In genomic region chr7:130668258-130669050, GRCh38 we compare ENCODE assay signal across 8 cellular contexts. TPM values are rescaled to one million over a fixed set of nuclear protein-coding genes. Genes with fewer than 3 reads are reported as not detected.
DNase-seq lines count a peak whose midpoint lies in the region; ATAC-seq and TF ChIP-seq lines count a peak whose summit lies in the region.

COPG2 (minus strand) TSS chr7:130668748; CDS start chr7:130668668, 80 bp downstream.

- H3K9me3 ChIP-seq in CD8-positive, alpha-beta T cell (ENCODE audit: low read length) = no peaks in the 10 kb centered on the region
- no peaks in the 10 kb centered on the region for H3K9me3 ChIP-seq in ectodermal cell (ENCODE audit: control insufficient read depth, low read length)
- no peaks in the 10 kb centered on the region for H3K9me3 ChIP-seq in lung (ENCODE audit: control insufficient read depth in 2 of 2, insufficient read depth in 1 of 2, low read length in 1 of 2)

- H3K4me3 Mint-ChIP-seq in CD8-positive, alpha-beta T cell = peak within 1 kb of the TSS; percentile 93
- peak within 1 kb of the TSS; percentile 83 for H3K4me3 Mint-ChIP-seq in activated CD8-positive, alpha-beta T cell treated with anti-CD3 and anti-CD28 coated beads, Interleukin-2, amount 10 ng/mL, durations not matched to agents 7 days and 5 days

- peak; percentile 81 for ATAC-seq in CD8-positive, alpha-beta T cell
- ATAC-seq in GM19397 (IDR thresholded peaks at IDR 0.05; ENCODE audit: unreplicated experiment) (peak; percentile 98), HG03558 (IDR thresholded peaks at IDR 0.05; ENCODE audit: extremely low read depth, unreplicated experiment) (peak; percentile 80), lung (ENCODE audit: insufficient read depth, low FRiP score) (peak; percentile 100)
- ATAC-seq in activated CD8-positive, alpha-beta T cell treated with anti-CD3 and anti-CD28 coated beads, Interleukin-2, amount 10 ng/mL, durations not matched to agents 7 days and 5 days = peak; percentile 97

- TF ChIP-seq CTCF in CD8-positive, alpha-beta T cell (IDR thresholded peaks at IDR 0.05) = no peak
- TF ChIP-seq CTCF in lung (IDR thresholded peaks at IDR 0.05; ENCODE audit: control extremely low read depth, extremely low read depth) = no peak

- H3K27me3 Mint-ChIP-seq in CD8-positive, alpha-beta T cell (ENCODE audit: low read depth) = peaks cover 3% of the 10 kb centered on the region
- peaks cover 7% of the 10 kb centered on the region for H3K27me3 Mint-ChIP-seq in activated CD8-positive, alpha-beta T cell treated with anti-CD3 and anti-CD28 coated beads, Interleukin-2, amount 10 ng/mL, durations not matched to agents 7 days and 5 days (ENCODE audit: low read depth)

- peak within 1 kb of the TSS; percentile 77 for H3K4me3 ChIP-seq in CD8-positive, alpha-beta T cell (ENCODE audit: low read depth, low read length)
- H3K4me3 ChIP-seq in ectodermal cell (ENCODE audit: insufficient read depth, low read depth, low read length) = peak within 1 kb of the TSS; percentile 68
- peak within 1 kb of the TSS; percentile 75 for H3K4me3 ChIP-seq in lung

- H3K4me1 ChIP-seq in CD8-positive, alpha-beta T cell (ENCODE audit: insufficient read depth, low read length) = no peaks in the 10 kb centered on the region
- H3K4me1 ChIP-seq in ectodermal cell (ENCODE audit: control insufficient read depth, insufficient read depth, low read length) = no peaks in the 10 kb centered on the region
- peaks cover 0 to 3% of the 10 kb centered on the region in 2 donors for H3K4me1 ChIP-seq in lung (ENCODE audit: control insufficient read depth in 2 of 2, insufficient read depth in 2 of 2, low read length in 2 of 2)

- peak within 1 kb of the TSS; percentile 76 for H3K27ac Mint-ChIP-seq in CD8-positive, alpha-beta T cell
- H3K27ac Mint-ChIP-seq in activated CD8-positive, alpha-beta T cell treated with anti-CD3 and anti-CD28 coated beads, Interleukin-2, amount 10 ng/mL, durations not matched to agents 7 days and 5 days = peak within 1 kb of the TSS; percentile 74

- no peaks in the 10 kb centered on the region for H3K36me3 ChIP-seq in CD8-positive, alpha-beta T cell (ENCODE audit: insufficient read depth, low read length)
- H3K36me3 ChIP-seq in ectodermal cell (ENCODE audit: control insufficient read depth, insufficient read depth, low read length) (peaks cover 11% of the 10 kb centered on the region), lung (ENCODE audit: control insufficient read depth in 2 of 2, insufficient read depth in 2 of 2, low read length in 2 of 2) (no peaks in the 10 kb centered on the region)

- H3K9me3 Mint-ChIP-seq in CD8-positive, alpha-beta T cell = no peaks in the 10 kb centered on the region
- no peaks in the 10 kb centered on the region for H3K9me3 Mint-ChIP-seq in activated CD8-positive, alpha-beta T cell treated with anti-CD3 and anti-CD28 coated beads, Interleukin-2, amount 10 ng/mL, durations not matched to agents 7 days and 5 days (ENCODE audit: insufficient read depth)

- H3K36me3 Mint-ChIP-seq in CD8-positive, alpha-beta T cell = peaks cover 14% of the 10 kb centered on the region
- peaks cover 3% of the 10 kb centered on the region for H3K36me3 Mint-ChIP-seq in activated CD8-positive, alpha-beta T cell treated with anti-CD3 and anti-CD28 coated beads, Interleukin-2, amount 10 ng/mL, durations not matched to agents 7 days and 5 days (ENCODE audit: low read depth)

- CTCF ChIA-PET in CD8-positive, alpha-beta T cell (lab: Charles Lee) = no interaction called here
- CTCF ChIA-PET in activated CD8-positive, alpha-beta T cell treated with anti-CD3 and anti-CD28 coated beads, Interleukin-2, amount 10 ng/mL, durations not matched to agents 7 days and 5 days (lab: Charles Lee) = interaction anchor here (1.2 kb wide), 1 partner anchor 90 kb away, joined by 3 read pairs; no protein-coding TSS in a partner anchor

- peak within 1 kb of the TSS; percentile 43 for H3K27ac ChIP-seq in CD8-positive, alpha-beta T cell (ENCODE audit: low read depth, low read length)
- H3K27ac ChIP-seq in ectodermal cell (ENCODE audit: insufficient read depth, low read depth, low read length, poor library complexity, severe bottlenecking) = peak within 1 kb of the TSS; percentile 76
- peak within 1 kb of the TSS; percentile 59 to 85 for H3K27ac ChIP-seq in lung (ENCODE audit: low read depth in 1 of 2, low read length in 1 of 2)

- intact Hi-C loops in CD8-positive, alpha-beta T cell (cut with DNase I, micrococcal nuclease) = loop anchor here (1.0 to 5.0 kb wide), 6 partner anchors 226 to 1166 kb away; partner anchors contain the start of genes KLHDC10 (in 2 of the 2), TMEM209 (in 2 of the 2), CEP41 (in 1 of the 2) and MKLN1 (in 1 of the 2)

- no peaks in the 10 kb centered on the region for H3K27me3 ChIP-seq in CD8-positive, alpha-beta T cell (ENCODE audit: insufficient read depth, low read length)
- H3K27me3 ChIP-seq in ectodermal cell (ENCODE audit: control insufficient read depth, insufficient read depth, low read length, poor library complexity, severe bottlenecking) (no peaks in the 10 kb centered on the region), lung (ENCODE audit: control insufficient read depth, insufficient read depth) (no peaks in the 10 kb centered on the region)

- 0% methylated on average over 98 of the region's 98 CpGs for WGBS in ectodermal cell, 2 experiments
- WGBS in lung, 2 donors = 0 to 1% methylated on average over 77 to 98 of the region's 98 CpGs

- peak; percentile 34 to 85 (median 65) for DNase-seq in CD8-positive, alpha-beta T cell
- peak; percentile 91 for DNase-seq in NCI-H82 (lab: John Stamatoyannopoulos, UW)
- DNase-seq in activated CD8-positive, alpha-beta T cell treated with anti-CD3 and anti-CD28 coated beads, Interleukin-2, amount 10 ng/mL, durations not matched to agents 7 days and 5 days = peak; percentile 78
- peak; percentile 78 for DNase-seq in lung (ENCODE audit: low spot score)
- peak; percentile 52 to 78 (median 66) for DNase-seq in stimulated activated CD4-positive, alpha-beta T cell treated with anti-CD3 and anti-CD28 coated beads, TNF-alpha, amount 100 ng/mL, for 24 hours (ENCODE audit: low read depth in 3 of 3)

- H3K4me1 Mint-ChIP-seq in CD8-positive, alpha-beta T cell (ENCODE audit: low read depth) = peaks cover 20% of the 10 kb centered on the region
- peaks cover 18% of the 10 kb centered on the region for H3K4me1 Mint-ChIP-seq in activated CD8-positive, alpha-beta T cell treated with anti-CD3 and anti-CD28 coated beads, Interleukin-2, amount 10 ng/mL, durations not matched to agents 7 days and 5 days (ENCODE audit: low read depth)

- POLR2A ChIA-PET in CD8-positive, alpha-beta T cell (lab: Charles Lee) = no interaction called here
- POLR2A ChIA-PET in activated CD8-positive, alpha-beta T cell treated with anti-CD3 and anti-CD28 coated beads, Interleukin-2, amount 10 ng/mL, durations not matched to agents 7 days and 5 days (lab: Charles Lee) = no interaction called here

RNA-seq across cellular contexts. Expression of gene COPG2, which starts in this region (rescaled TPM):
- total RNA-seq in CD8-positive, alpha-beta T cell = 1 to 10 TPM; 2.7 to 3.0 TPM
- 10 to 100 TPM; 14.1 to 14.6 TPM for total RNA-seq in activated CD8-positive, alpha-beta T cell treated with anti-CD3 and anti-CD28 coated beads, Interleukin-2, amount 10 ng/mL, durations not matched to agents 7 days and 5 days
- polyA plus RNA-seq in ectodermal cell (2013, experiment 1 of 4) = 123 TPM
- polyA plus RNA-seq in ectodermal cell (2013, experiment 2 of 4) = 123 TPM
- polyA plus RNA-seq in ectodermal cell (2013, experiment 3 of 4) = 100 TPM
- polyA plus RNA-seq in ectodermal cell (2013, experiment 4 of 4) = 109 TPM
- 10 to 100 TPM; 20.7 to 29.3 TPM for total RNA-seq in lung
- polyA plus RNA-seq in lung = 10 to 100 TPM in 1 of 2 donors, 1 to 10 TPM in 1; 8.9 to 12.8 TPM

Comparison
In these comparisons a context has a peak if more than half of its experiments do, and no peak if none do; other contexts are left out.
1. Peak in every context shown above with its lines: DNase-seq, ATAC-seq, H3K4me3 ChIP-seq and H3K27ac ChIP-seq.